Comparison of ENCODE assay signal across 25 cellular contexts in the genomic region with DNA sequence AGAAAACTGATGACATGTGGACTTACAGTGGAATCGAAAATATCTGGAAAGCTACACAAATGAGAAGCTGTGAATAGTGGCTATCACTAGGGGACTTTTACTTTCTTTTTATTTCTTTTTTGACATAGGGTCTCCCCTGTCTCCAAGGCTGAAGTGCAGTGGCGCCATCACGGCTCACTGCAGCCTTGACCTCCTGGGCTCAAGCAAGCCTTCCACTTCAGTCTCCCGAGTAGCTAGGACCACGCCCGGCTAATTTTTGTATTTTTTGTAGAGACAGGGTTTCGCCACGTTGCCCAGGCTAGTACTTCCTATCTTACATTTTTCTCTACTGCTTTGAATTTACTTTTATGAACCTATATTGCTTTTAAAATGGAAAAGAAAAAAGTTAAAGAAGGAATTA. TPM values are rescaled to one million over a fixed set of nuclear protein-coding genes. Genes with fewer than 3 reads are reported as not detected.
"Had no signal": no experiment of that assay in that cellular context is flagged by ENCODE, and none has a peak within 500 bp of the region (broad histone marks: within the 10 kb centered on the region; RNA-seq: fewer than 3 reads in every experiment).

No MANE protein-coding gene starts in this region.

- FAIRE-seq: RCC 7860 had no signal

- H3K36me3 ChIP-seq: SJSA1 had no signal

- H3K27me3 ChIP-seq: SJSA1 had no signal

- H3K4me1 ChIP-seq: SJSA1 had no signal

- DNase-seq: Kasumi-1, MV-4-11, NCI-H1092, NCI-H1105 treated with DMSO at 0.1 percent for 48 hours, NCI-H1417 treated with DMSO at 0.1 percent for 48 hours, NCI-H146, NCI-H1694 treated with DMSO at 0.1 percent for 48 hours, NCI-H1930, NCI-H2081, NCI-H2107, NCI-H226, NCI-H446, NCI-H510A, NCI-H524 treated with DMSO at 0.1 percent for 48 hours, NCI-H69, NCI-H774, Right ventricle myocardium superior, RPMI8226, SIG-M5 had no signal

- H3K27ac ChIP-seq: KMS-11, SJSA1, SK-N-MC had no signal

- H3K4me3 ChIP-seq: SJSA1, SK-N-MC had no signal

- H3K9me3 ChIP-seq: SJSA1 had no signal

- H3K4me2 ChIP-seq: KMS-11 had no signal

- H3K9ac ChIP-seq: KMS-11 had no signal

RNA-seq across cellular contexts. Expression of a gene that starts 45.2 kb away (rescaled TPM):
- total RNA-seq: HT-29, IMR-90, SJSA1 had no signal
